ENCODE assay signal across 8 cellular contexts in genomic region chr9:130835441-130836298, GRCh38. TPM values are rescaled to one million over a fixed set of nuclear protein-coding genes. Genes with fewer than 3 reads are reported as not detected.
DNase-seq lines count a peak whose midpoint lies in the region; ATAC-seq and TF ChIP-seq lines count a peak whose summit lies in the region.

No MANE protein-coding gene starts in this region.

- H3K36me3 ChIP-seq in left lung: no peaks in the 10 kb centered on the region

- peak overlapping the region; percentile 55 to 62 for H3K4me3 ChIP-seq in left lung

- no peaks in the 10 kb centered on the region for H3K9me3 ChIP-seq in left lung

- TF ChIP-seq CTCF in chondrocyte (IDR thresholded peaks at IDR 0.05): peak; percentile 35
- TF ChIP-seq CTCF in left lung (IDR thresholded peaks at IDR 0.05): no peak

- peaks cover 16% of the 10 kb centered on the region for H3K4me1 Mint-ChIP-seq in T-helper 1 cell treated with Interleukin-12 subunit alpha and Interleukin-12 subunit beta and Interleukin-4 antibody, amounts not matched to agents 30 μg/mL and 1 μg/mL, for 36 hours (ENCODE audit: low read depth)
- peaks cover 59% of the 10 kb centered on the region for H3K4me1 Mint-ChIP-seq in chondrocyte (ENCODE audit: low read depth)

- H3K27me3 Mint-ChIP-seq in T-helper 1 cell treated with Interleukin-12 subunit alpha and Interleukin-12 subunit beta and Interleukin-4 antibody, amounts not matched to agents 30 μg/mL and 1 μg/mL, for 36 hours (ENCODE audit: low read depth): peaks cover 13% of the 10 kb centered on the region
- H3K27me3 Mint-ChIP-seq in chondrocyte (ENCODE audit: low read depth): no peaks in the 10 kb centered on the region

- peak overlapping the region; percentile 91 for H3K4me3 Mint-ChIP-seq in T-helper 1 cell treated with Interleukin-12 subunit alpha and Interleukin-12 subunit beta and Interleukin-4 antibody, amounts not matched to agents 30 μg/mL and 1 μg/mL, for 36 hours
- peak overlapping the region; percentile 97 for H3K4me3 Mint-ChIP-seq in chondrocyte (ENCODE audit: unreplicated experiment)

- ATAC-seq in GM18517 (IDR thresholded peaks at IDR 0.05; ENCODE audit: unreplicated experiment) (peak; percentile 32), HG03457 (IDR thresholded peaks at IDR 0.05; ENCODE audit: unreplicated experiment) (peak; percentile 45), left lung (peak; percentile 33), GM18868 (IDR thresholded peaks at IDR 0.05; ENCODE audit: unreplicated experiment) (no peak)

- intact Hi-C loops in left lung (cut with DNase I): no loop called here

- H3K4me1 ChIP-seq in left lung: peaks cover 11 to 53% of the 10 kb centered on the region in 2 donors

- DNase-seq in ACHN: peak; percentile 30
- no peak for DNase-seq in chondrocyte (ENCODE audit: low spot score)
- peak; percentile 42 to 83 for DNase-seq in left lung
- peak in 2 of 3 experiments; percentile 1 to 15 for DNase-seq in stimulated activated CD4-positive, alpha-beta T cell treated with anti-CD3 and anti-CD28 coated beads, TNF-alpha, amount 100 ng/mL, for 4 hours (ENCODE audit: low read depth in 3 of 3)

- no peaks in the 10 kb centered on the region for H3K9me3 Mint-ChIP-seq in T-helper 1 cell treated with Interleukin-12 subunit alpha and Interleukin-12 subunit beta and Interleukin-4 antibody, amounts not matched to agents 30 μg/mL and 1 μg/mL, for 36 hours
- H3K9me3 Mint-ChIP-seq in chondrocyte (ENCODE audit: low read depth): no peaks in the 10 kb centered on the region

- H3K36me3 Mint-ChIP-seq in T-helper 1 cell treated with Interleukin-12 subunit alpha and Interleukin-12 subunit beta and Interleukin-4 antibody, amounts not matched to agents 30 μg/mL and 1 μg/mL, for 36 hours (ENCODE audit: low read depth): no peaks in the 10 kb centered on the region
- H3K36me3 Mint-ChIP-seq in chondrocyte (ENCODE audit: low read depth): no peaks in the 10 kb centered on the region

- H3K27ac ChIP-seq in left lung: peak overlapping the region; percentile 85 to 90

- H3K27ac Mint-ChIP-seq in T-helper 1 cell treated with Interleukin-12 subunit alpha and Interleukin-12 subunit beta and Interleukin-4 antibody, amounts not matched to agents 30 μg/mL and 1 μg/mL, for 36 hours: peak overlapping the region; percentile 90
- H3K27ac Mint-ChIP-seq in chondrocyte (ENCODE audit: unreplicated experiment): peak overlapping the region; percentile 100

- in situ Hi-C loops in ACHN (cut with HindIII; ENCODE audit: low pct_ligation_motif_present, low pct_unique_long_range_greater_than_20kb, low sequenced_read_pairs): no loop called here

- no peaks in the 10 kb centered on the region for H3K27me3 ChIP-seq in left lung

RNA-seq across cellular contexts. Expression of gene ABL1, which starts 0.6 kb away (rescaled TPM):
- total RNA-seq in chondrocyte (73.6 to 93.7 TPM (median 91.5 TPM) in 3 replicates), left lung (10 to 100 TPM; 55.6 to 63.5 TPM)
